23 cellular contexts compared by ENCODE assay signal in the genomic region with DNA sequence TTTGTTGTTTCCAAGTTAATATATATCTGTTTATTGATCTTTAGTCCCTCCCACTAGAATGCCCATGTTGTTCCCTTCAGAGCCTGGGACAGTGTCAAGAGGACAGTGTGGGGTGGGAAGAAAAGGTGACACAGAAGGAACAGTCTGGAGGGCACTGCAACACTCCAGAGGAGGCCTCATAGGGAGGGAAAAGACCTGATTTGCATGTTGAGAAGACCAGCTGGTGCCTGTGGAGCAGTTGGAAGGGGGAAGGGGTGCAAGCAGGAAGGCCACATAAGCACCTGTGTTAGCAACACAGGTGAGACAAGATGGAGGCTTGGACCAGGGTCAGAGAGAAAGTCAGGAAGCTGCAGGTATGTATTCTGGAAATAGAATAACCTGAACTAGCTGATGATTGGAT. TPM values are rescaled to one million over a fixed set of nuclear protein-coding genes. Genes with fewer than 3 reads are reported as not detected.
DNase-seq lines count a peak whose midpoint lies in the region; ATAC-seq and TF ChIP-seq lines count a peak whose summit lies in the region.
"Had no signal": no experiment of that assay in that cellular context is flagged by ENCODE, and none has a peak within 500 bp of the region (broad histone marks: within the 10 kb centered on the region; RNA-seq: fewer than 3 reads in every experiment).

No MANE protein-coding gene starts in this region.

- DNase-seq in DMS53 (lab: John Stamatoyannopoulos, UW) (peak; percentile 36), DMS53 treated with DMSO at 0.1 percent for 48 hours (lab: John Stamatoyannopoulos, UW; ENCODE audit: unreplicated experiment) (no peak), GM12865 (ENCODE audit: low read depth) (peak; percentile 10), NCI-H526 treated with DMSO at 0.1 percent for 48 hours (lab: John Stamatoyannopoulos, UW) (peak; percentile 73), mucosa of descending colon (no peak), body of pancreas (no peak), posterior vena cava (ENCODE audit: low spot score) (no peak)
- DNase-seq in activated CD8-positive, alpha-beta memory T cell treated with anti-CD3 and anti-CD28 coated beads, Interleukin-2, amount 50 U/mL, for 4 hours: no peak
- DNase-seq: BE2C; Calu3; CD8-positive, alpha-beta memory T cell; GM23248; H7; NCI-H1048; NCI-H187; NCI-H2081 treated with DMSO at 0.1 percent for 48 hours; NCI-H446 treated with DMSO at 0.1 percent for 48 hours; NK-92 treated with Interleukin-12 subunit alpha and Interleukin-12 subunit beta, amount 100 ng/mL, for 24 hours; SHP77 treated with DMSO at 0.1 percent for 48 hours; T-helper 1 cell had no signal

- H3K27ac ChIP-seq in body of pancreas: no peak overlapping the region
- H3K27ac ChIP-seq: 22Rv1, GM23248 had no signal

- H3K4me1 ChIP-seq in mucosa of descending colon (ENCODE audit: low read depth) (no peaks in the 10 kb centered on the region), body of pancreas (no peaks in the 10 kb centered on the region)
- H3K4me1 ChIP-seq: BE2C had no signal

- ATAC-seq in mucosa of descending colon (peak; percentile 10), body of pancreas (no peak)
- ATAC-seq: Panc1 had no signal

- no peaks in the 10 kb centered on the region for H3K27me3 ChIP-seq in body of pancreas
- H3K27me3 ChIP-seq: BE2C had no signal

- intact Hi-C loops in mucosa of descending colon (cut with DNase I, micrococcal nuclease): no loop called here
- intact Hi-C loops in body of pancreas (cut with DNase I): no loop called here
- intact Hi-C loops in posterior vena cava (cut with DNase I): no loop called here

- TF ChIP-seq POLR2A in body of pancreas (IDR thresholded peaks at IDR 0.05): no peak

- H3K9me3 ChIP-seq in mucosa of descending colon: no peaks in the 10 kb centered on the region
- H3K9me3 ChIP-seq in body of pancreas: no peaks in the 10 kb centered on the region
- H3K9me3 ChIP-seq: BE2C had no signal

- H3K36me3 ChIP-seq in mucosa of descending colon (ENCODE audit: low read depth) (no peaks in the 10 kb centered on the region), body of pancreas (replicated peaks in 1 of 2; ENCODE audit: insufficient read depth in 1 of 2, low read depth in 2 of 2) (no peaks in the 10 kb centered on the region)
- H3K36me3 ChIP-seq: BE2C had no signal

- no peak overlapping the region for H3K4me3 ChIP-seq in GM12865 (ENCODE audit: low read depth, low read length)
- H3K4me3 ChIP-seq in mucosa of descending colon: no peak overlapping the region
- no peak overlapping the region for H3K4me3 ChIP-seq in body of pancreas
- H3K4me3 ChIP-seq: GM23248 had no signal

- TF ChIP-seq CTCF in GM12865 (IDR thresholded peaks at IDR 0.05; ENCODE audit: insufficient read depth, low read depth, low read length, missing control alignments): no peak
- TF ChIP-seq CTCF in mucosa of descending colon (IDR thresholded peaks at IDR 0.05): no peak
- TF ChIP-seq CTCF in body of pancreas (IDR thresholded peaks at IDR 0.05): no peak

RNA-seq across cellular contexts. Expression of a gene that starts 48.1 kb away (rescaled TPM):
- total RNA-seq in mucosa of descending colon (10 to 100 TPM in 1 of 3 donors, 1 to 10 TPM in 2; 2.7 to 14.4 (median 4.0) TPM), body of pancreas (1 to 10 TPM in 1 of 2 donors, under 1 TPM in 1; 0.52 to 2.0 TPM), posterior vena cava (10 to 100 TPM; 26.0 to 29.8 TPM)
- total RNA-seq: CD8-positive, alpha-beta memory T cell; HT-29 had no signal

Comparison
In these comparisons a context has a peak if more than half of its experiments do, and no peak if none do; other contexts are left out.
1. DNase-seq: peak in DMS53 (single experiment), GM12865 (single experiment) and NCI-H526 treated with DMSO at 0.1 percent for 48 hours (single experiment); none in DMS53 treated with DMSO at 0.1 percent for 48 hours (single experiment), mucosa of descending colon (0 of 3), activated CD8-positive, alpha-beta memory T cell treated with anti-CD3 and anti-CD28 coated beads, Interleukin-2, amount 50 U/mL, for 4 hours (single experiment), body of pancreas (0 of 4) and posterior vena cava (single experiment).